In the genomic region with DNA sequence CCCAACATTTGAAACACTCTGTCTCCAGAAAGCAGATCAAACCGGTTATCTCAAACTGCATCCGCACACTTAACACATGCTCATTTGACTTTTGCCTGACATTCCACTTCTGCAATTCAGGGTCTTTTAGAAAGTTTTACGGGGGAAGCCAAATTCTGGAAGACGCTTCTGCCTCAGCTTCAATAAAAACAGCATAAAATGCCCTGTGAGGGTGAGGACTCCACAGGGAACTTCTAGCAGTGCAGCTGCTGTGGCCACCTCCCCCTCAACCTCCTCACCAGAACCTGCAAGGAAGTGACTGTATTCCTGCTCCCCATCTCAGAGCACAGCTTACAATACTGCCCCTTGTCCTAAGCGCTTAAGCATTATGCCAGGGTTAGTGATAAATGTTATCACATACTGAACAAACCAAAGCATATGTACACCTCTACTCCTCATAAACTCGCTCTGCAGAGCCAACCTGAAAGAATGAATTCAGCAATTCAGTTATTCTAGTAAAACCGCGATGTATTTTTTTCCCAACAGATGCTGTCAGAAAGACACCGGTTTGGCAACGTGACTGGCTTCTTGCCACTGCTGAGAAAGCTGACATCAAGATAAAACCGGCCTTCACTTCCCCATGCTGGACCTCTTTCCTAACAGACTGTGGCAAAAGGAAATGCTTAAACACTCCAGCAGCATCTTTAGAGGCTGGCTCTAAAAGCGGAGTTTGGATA, we compare ENCODE assay signal across 1 cellular context.
A peak's percentile ranks its signal among the peaks of the same experiment; 100 is the strongest.
TF ChIP-seq lines count a peak whose summit lies in the region.

No MANE protein-coding gene starts in this region.

TF ChIP-seq in endothelial cell of umbilical vein, 7 proteins besides CTCF, POLR2A, EP300 and RAD21 (continued from another document):
- no peak for TF ChIP-seq FOS (IDR thresholded peaks at IDR 0.05; ENCODE audit: borderline replicate concordance, insufficient read depth, low read length)
- peak; percentile 47 for TF ChIP-seq GATA2 (IDR thresholded peaks at IDR 0.05; ENCODE audit: insufficient read depth, insufficient read length, low read depth, low read length)
